8 cellular contexts compared by ENCODE assay signal in genomic region chrX:387729-388128, GRCh38. TPM values are rescaled to one million over a fixed set of nuclear protein-coding genes. Genes with fewer than 3 reads are reported as not detected.
DNase-seq lines count a peak whose midpoint lies in the region; TF ChIP-seq lines count a peak whose summit lies in the region.

No MANE protein-coding gene starts in this region.

- no peaks in the 10 kb centered on the region for H3K27me3 Mint-ChIP-seq in activated naive CD4-positive, alpha-beta T cell treated with anti-CD3 and anti-CD28 coated beads, Interleukin-2, amount 50 U/mL, for 24 hours
- H3K27me3 Mint-ChIP-seq in MCF 10A (ENCODE audit: insufficient read depth, unreplicated experiment) (no peaks in the 10 kb centered on the region), type B pancreatic cell (no peaks in the 10 kb centered on the region)

- no peaks in the 10 kb centered on the region for H3K36me3 ChIP-seq in mesendoderm (ENCODE audit: control insufficient read depth, insufficient read depth, low read length)

- no peak overlapping the region for H4K5ac ChIP-seq in mesendoderm (ENCODE audit: low read length)

- TF ChIP-seq CTCF in MCF 10A (IDR thresholded peaks at IDR 0.05; ENCODE audit: unreplicated experiment): no peak
- TF ChIP-seq CTCF in type B pancreatic cell (conservative IDR thresholded peaks at IDR 0.05): no peak

- no peak overlapping the region for H2BK120ac ChIP-seq in mesendoderm (ENCODE audit: low read depth, low read length)

- H3K27ac ChIP-seq in mesendoderm (ENCODE audit: low read depth, low read length): no peak overlapping the region

- POLR2A ChIA-PET in MCF 10A (lab: Yijun Ruan, JAX): no interaction called here

- peak overlapping the region; percentile 80 for H3K4me2 ChIP-seq in mesendoderm (ENCODE audit: low read length)

- H3K27me3 ChIP-seq in mesendoderm (ENCODE audit: insufficient read depth, low read length, poor library complexity): no peaks in the 10 kb centered on the region

- no peaks in the 10 kb centered on the region for H3K9me3 Mint-ChIP-seq in activated naive CD4-positive, alpha-beta T cell treated with anti-CD3 and anti-CD28 coated beads, Interleukin-2, amount 50 U/mL, for 24 hours
- H3K9me3 Mint-ChIP-seq in MCF 10A (ENCODE audit: unreplicated experiment): no peaks in the 10 kb centered on the region
- H3K9me3 Mint-ChIP-seq in type B pancreatic cell: no peaks in the 10 kb centered on the region

- CTCF ChIA-PET in MCF 10A (lab: Yijun Ruan, JAX): no interaction called here

- H3K79me1 ChIP-seq in mesendoderm (ENCODE audit: low read length): peaks cover 2% of the 10 kb centered on the region

- H3K4me3 Mint-ChIP-seq in activated naive CD4-positive, alpha-beta T cell treated with anti-CD3 and anti-CD28 coated beads, Interleukin-2, amount 50 U/mL, for 24 hours: peak overlapping the region; percentile 86
- H3K4me3 Mint-ChIP-seq in MCF 10A (ENCODE audit: unreplicated experiment) (peak overlapping the region; percentile 91), type B pancreatic cell (peak overlapping the region; percentile 95)

- H3K9ac ChIP-seq in mesendoderm (ENCODE audit: low read length): peak overlapping the region; percentile 81

- no peak overlapping the region for H2BK5ac ChIP-seq in mesendoderm (ENCODE audit: low read length)

- no peak overlapping the region for H3K18ac ChIP-seq in mesendoderm (ENCODE audit: low read length)

- WGBS in mesendoderm (ENCODE audit: extremely low coverage, insufficient coverage, low lambda C conversion rate): no CpG with 5 or more reads among the region's 14 CpGs

- no TSS peak for BruUV-seq in MCF 10A (replicated peaks; lab: Mats Ljungman, UMichigan)

- peak overlapping the region; percentile 97 for H3K27ac Mint-ChIP-seq in activated naive CD4-positive, alpha-beta T cell treated with anti-CD3 and anti-CD28 coated beads, Interleukin-2, amount 50 U/mL, for 24 hours
- H3K27ac Mint-ChIP-seq in MCF 10A (ENCODE audit: low read depth, unreplicated experiment) (peak overlapping the region; percentile 99), type B pancreatic cell (peak overlapping the region; percentile 98)

- no peak overlapping the region for H3K4me3 ChIP-seq in mesendoderm (ENCODE audit: low read length)

- peaks cover 3% of the 10 kb centered on the region for H3K79me2 ChIP-seq in mesendoderm (ENCODE audit: control insufficient read depth, insufficient read depth, low read length)

- no peak overlapping the region for H4K8ac ChIP-seq in mesendoderm (ENCODE audit: low read depth, low read length)

- H2AK5ac ChIP-seq in mesendoderm (ENCODE audit: low read length): no peak overlapping the region

- H3K56ac ChIP-seq in mesendoderm (ENCODE audit: low read length): peak overlapping the region; percentile 87

- H3K4ac ChIP-seq in mesendoderm (ENCODE audit: low read depth, low read length): no peak overlapping the region

- H3K4me1 ChIP-seq in mesendoderm (ENCODE audit: control insufficient read depth, low read depth, low read length): no peaks in the 10 kb centered on the region

- peaks cover 5% of the 10 kb centered on the region for H3K4me1 Mint-ChIP-seq in activated naive CD4-positive, alpha-beta T cell treated with anti-CD3 and anti-CD28 coated beads, Interleukin-2, amount 50 U/mL, for 24 hours
- H3K4me1 Mint-ChIP-seq in MCF 10A (ENCODE audit: insufficient read depth, unreplicated experiment) (no peaks in the 10 kb centered on the region), type B pancreatic cell (ENCODE audit: unreplicated experiment) (peaks cover 8% of the 10 kb centered on the region)

- intact Hi-C loops in MCF 10A (cut with micrococcal nuclease): no loop called here

- no peaks in the 10 kb centered on the region for H3K36me3 Mint-ChIP-seq in activated naive CD4-positive, alpha-beta T cell treated with anti-CD3 and anti-CD28 coated beads, Interleukin-2, amount 50 U/mL, for 24 hours
- peaks cover 9% of the 10 kb centered on the region for H3K36me3 Mint-ChIP-seq in MCF 10A (ENCODE audit: insufficient read depth, unreplicated experiment)
- peaks cover 3% of the 10 kb centered on the region for H3K36me3 Mint-ChIP-seq in type B pancreatic cell

- H3K23ac ChIP-seq in mesendoderm (ENCODE audit: low read length): no peak overlapping the region

- H2BK15ac ChIP-seq in mesendoderm (replicated peaks; ENCODE audit: low read depth): no peak overlapping the region

- DNase-seq in activated naive CD4-positive, alpha-beta T cell treated with anti-CD3 and anti-CD28 coated beads, Interleukin-2, amount 50 U/mL, for 16 hours: no peak
- DNase-seq in MCF 10A (ENCODE audit: unreplicated experiment) (peak; percentile 7), mesendoderm (no peak), type B pancreatic cell (ENCODE audit: extremely low spot score, unreplicated experiment) (no peak), GM19238 (ENCODE audit: insufficient read length, low spot score) (no peak), NCI-H2196 (lab: John Stamatoyannopoulos, UW; ENCODE audit: unreplicated experiment) (no peak), SW 1271 (lab: John Stamatoyannopoulos, UW) (no peak)

RNA-seq across cellular contexts. Expression of gene PPP2R3B, which starts 1.0 kb away (rescaled TPM):
- total RNA-seq in MCF 10A (2022) (13.7 and 14.0 TPM in 2 replicates), type B pancreatic cell (ENCODE audit: low replicate concordance) (33.2 and 53.4 TPM in 2 replicates)
- 26.4 TPM for polyA plus RNA-seq in mesendoderm (2013, experiment 1 of 2)
- polyA plus RNA-seq in mesendoderm (2013, experiment 2 of 2): 27.4 TPM
